1 cellular context compared by ENCODE assay signal in the genomic region with DNA sequence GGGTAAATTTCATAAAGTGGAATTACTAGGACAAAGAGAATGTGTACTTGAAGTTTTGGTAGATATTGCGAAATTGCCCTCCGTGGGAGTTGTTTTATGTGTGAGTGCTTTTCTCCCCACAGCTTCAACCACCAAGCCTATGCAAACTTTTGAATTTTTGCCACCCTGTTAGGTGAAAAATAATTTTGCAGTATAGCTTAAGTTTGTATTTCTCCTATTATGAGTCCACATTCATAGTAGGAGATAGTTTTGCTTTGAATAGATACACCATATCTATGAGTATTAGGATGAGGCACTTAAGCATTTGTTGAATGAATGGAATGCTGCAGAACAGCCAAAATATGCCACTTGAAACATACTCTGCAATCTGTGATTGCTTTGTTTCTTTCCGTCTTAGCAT.
TF ChIP-seq lines count a peak whose summit lies in the region.

No MANE protein-coding gene starts in this region.

TF ChIP-seq in IMR-90, 13 proteins besides CTCF, POLR2A, EP300 and RAD21:
- TF ChIP-seq CEBPB (IDR thresholded peaks at IDR 0.05; ENCODE audit: low read depth, low read length) (peak; percentile 97), FOS (IDR thresholded peaks at IDR 0.05; ENCODE audit: low read depth, low read length) (no peak)
TF ChIP-seq in IMR-90: peak in this region for 1.
